Comparison of ENCODE assay signal across 14 cellular contexts in the genomic region with DNA sequence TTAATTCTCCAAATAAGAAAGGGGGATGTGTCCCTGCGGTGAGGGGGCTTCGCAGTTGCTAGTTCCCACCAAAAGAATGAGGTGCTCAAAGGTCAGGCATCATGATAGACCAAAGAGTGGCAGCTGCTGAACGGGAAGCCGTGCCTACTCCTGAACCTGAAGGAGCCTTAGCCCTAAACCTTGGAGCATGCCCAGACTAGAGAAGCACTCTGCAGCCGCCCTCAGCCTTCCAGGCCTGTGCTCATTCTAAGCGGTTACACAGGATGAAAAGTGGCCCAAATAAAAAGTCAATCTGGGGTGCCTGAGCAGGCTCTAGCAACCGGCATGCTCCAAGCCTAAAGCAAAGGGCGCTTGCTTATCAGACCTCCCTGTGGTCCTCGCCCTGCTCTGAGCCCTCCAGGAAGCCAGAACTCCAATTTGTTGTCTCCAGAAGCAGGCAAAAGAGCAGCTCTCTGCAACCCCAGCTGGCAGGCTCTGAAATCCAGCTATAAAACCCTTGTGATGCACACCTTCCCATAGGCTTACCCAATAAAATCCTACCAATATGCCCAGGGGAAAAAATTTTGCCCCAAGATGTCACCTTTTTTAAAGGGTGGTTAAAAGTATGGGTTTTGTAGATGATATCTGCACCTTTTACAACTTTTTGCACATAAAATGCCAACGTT.
"Had no signal": no experiment of that assay in that cellular context is flagged by ENCODE, and none has a peak within 500 bp of the region (broad histone marks: within the 10 kb centered on the region; RNA-seq: fewer than 3 reads in every experiment).

No MANE protein-coding gene starts in this region.

- H2AFZ ChIP-seq: neural progenitor cell had no signal

- ATAC-seq: gastrocnemius medialis, heart right ventricle had no signal

- H3K27ac ChIP-seq: coronary artery, gastrocnemius medialis, heart right ventricle, neural progenitor cell, ovary, sigmoid colon, tibial nerve had no signal

- H3K4me3 Mint-ChIP-seq: neural progenitor cell had no signal

- H3K9ac ChIP-seq: neural progenitor cell had no signal

- H3K9me3 ChIP-seq: gastrocnemius medialis, heart right ventricle, ovary, sigmoid colon, tibial nerve had no signal

- H3K4me3 ChIP-seq: coronary artery, gastrocnemius medialis, heart right ventricle, neural progenitor cell, ovary, sigmoid colon, tibial nerve had no signal

- FAIRE-seq: endothelial cell of umbilical vein had no signal

- H3K36me3 ChIP-seq: gastrocnemius medialis, heart right ventricle, neural progenitor cell, ovary, sigmoid colon, tibial nerve had no signal

- H3K9me3 Mint-ChIP-seq: neural progenitor cell had no signal

- H3K4me2 ChIP-seq: neural progenitor cell had no signal

- H3K27ac Mint-ChIP-seq: neural progenitor cell had no signal

- DNase-seq: activated CD4-positive, alpha-beta T cell treated with anti-CD3 and anti-CD28 coated beads, Interleukin-2, amount 50 U/mL, for 48 hours; activated CD4-positive, CD25-positive, alpha-beta regulatory T cell treated with anti-CD3 and anti-CD28 coated beads, Interleukin-2, amount 50 U/mL, for 72 hours; activated naive CD4-positive, alpha-beta T cell; effector CD4-positive, alpha-beta T cell; gastrocnemius medialis; heart right ventricle; ovary; sigmoid colon; stimulated activated CD4-positive, alpha-beta T cell treated with anti-CD3 and anti-CD28 coated beads, Interleukin-4, amount 100 ng/mL, for 1 hour; T-helper 2 cell had no signal

- H3K27me3 ChIP-seq: gastrocnemius medialis, heart right ventricle, neural progenitor cell, ovary, sigmoid colon, tibial nerve had no signal
